ENCODE assay signal across 10 cellular contexts in the genomic region with DNA sequence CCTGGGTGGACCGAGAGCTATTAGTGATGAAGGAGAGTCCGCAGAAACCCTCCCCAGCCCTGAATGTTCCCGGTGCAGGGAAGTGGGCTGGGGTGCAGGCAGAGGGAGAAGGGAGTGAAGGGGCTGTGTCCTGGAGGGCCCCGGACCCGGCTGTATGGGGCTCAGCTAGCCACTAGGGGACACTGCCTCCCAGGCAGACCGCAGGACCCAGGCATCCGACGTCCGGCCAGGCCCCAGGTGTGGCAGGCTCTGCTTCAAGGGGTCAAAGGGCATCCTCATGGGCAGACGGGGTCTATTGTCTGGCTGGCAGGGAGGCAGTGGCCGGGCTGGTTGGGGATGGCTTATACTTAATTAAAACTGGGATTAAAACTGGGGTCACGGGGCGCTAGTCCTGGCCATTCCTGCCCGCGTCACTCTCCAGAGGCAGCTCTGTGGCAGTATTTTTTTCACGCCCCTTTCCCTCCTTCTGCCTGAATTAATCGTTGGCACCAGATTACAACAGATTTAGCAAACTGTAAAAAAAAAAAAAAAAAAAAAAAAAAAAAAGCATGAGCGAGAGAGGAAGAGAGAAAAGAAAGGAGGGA. TPM values are rescaled to one million over a fixed set of nuclear protein-coding genes. Genes with fewer than 3 reads are reported as not detected.
DNase-seq lines count a peak whose midpoint lies in the region; TF ChIP-seq lines count a peak whose summit lies in the region.
"Had no signal": no experiment of that assay in that cellular context is flagged by ENCODE, and none has a peak within 500 bp of the region (broad histone marks: within the 10 kb centered on the region; RNA-seq: fewer than 3 reads in every experiment).

No MANE protein-coding gene starts in this region.

- H3K9me3 ChIP-seq in Loucy (ENCODE audit: insufficient read depth, low read depth, low read length): no peaks in the 10 kb centered on the region
- H3K9me3 ChIP-seq: HAP-1 had no signal

- no peaks in the 10 kb centered on the region for H3K79me2 ChIP-seq in Loucy (ENCODE audit: insufficient read depth, low read length)

- peak overlapping the region; percentile 5 for H3K27ac Mint-ChIP-seq in chondrocyte (ENCODE audit: unreplicated experiment)

- no peak overlapping the region for H3K4me3 ChIP-seq in Loucy (ENCODE audit: low read length, poor library complexity, severe bottlenecking)
- H3K4me3 ChIP-seq: HAP-1 had no signal

- no peaks in the 10 kb centered on the region for H3F3A ChIP-seq in Loucy (ENCODE audit: low read depth)

- H4K20me1 ChIP-seq in Loucy (ENCODE audit: insufficient read depth, low read length, poor library complexity, severe bottlenecking): no peaks in the 10 kb centered on the region

- H2AFZ ChIP-seq in Loucy (ENCODE audit: low read length): no peak overlapping the region

- H3K36me3 ChIP-seq in Loucy (ENCODE audit: insufficient read depth, low read length): no peaks in the 10 kb centered on the region
- H3K36me3 ChIP-seq: HAP-1 had no signal

- DNase-seq in COLO668 (lab: John Stamatoyannopoulos, UW; ENCODE audit: unreplicated experiment) (peak; percentile 32), chondrocyte (ENCODE audit: low spot score) (no peak), mucosa of gallbladder (ENCODE audit: low spot score) (peak; percentile 14), kidney tubule cell (ENCODE audit: low spot score) (no peak), amniotic stem cell (lab: John Stamatoyannopoulos, UW) (no peak), SK-N-DZ (ENCODE audit: low spot score) (no peak)
- DNase-seq in activated CD4-positive, alpha-beta T cell treated with anti-CD3 and anti-CD28 coated beads, Interleukin-2, amount 50 U/mL, for 48 hours: no peak
- DNase-seq: cerebellar nuclear complex had no signal

- no peaks in the 10 kb centered on the region for H3K36me3 Mint-ChIP-seq in chondrocyte (ENCODE audit: low read depth)

- H3K4me1 Mint-ChIP-seq in chondrocyte (ENCODE audit: low read depth): no peaks in the 10 kb centered on the region

- no peak overlapping the region for H3K4me2 ChIP-seq in Loucy (ENCODE audit: low read depth, low read length, poor library complexity, severe bottlenecking)

- no peaks in the 10 kb centered on the region for H3K9me3 Mint-ChIP-seq in chondrocyte (ENCODE audit: low read depth)

- no peaks in the 10 kb centered on the region for H3K9me2 ChIP-seq in Loucy (replicated peaks; ENCODE audit: low read depth, low read length)

- peaks cover 2% of the 10 kb centered on the region for H3K27me3 Mint-ChIP-seq in chondrocyte (ENCODE audit: low read depth)

- no peaks in the 10 kb centered on the region for H3K4me1 ChIP-seq in Loucy (ENCODE audit: insufficient read depth, low read length, poor library complexity, severe bottlenecking)
- H3K4me1 ChIP-seq: HAP-1 had no signal

- no peaks in the 10 kb centered on the region for H3K27me3 ChIP-seq in Loucy (ENCODE audit: insufficient read depth, low read length, poor library complexity, severe bottlenecking)

- TF ChIP-seq CTCF in Loucy (conservative IDR thresholded peaks at IDR 0.05; ENCODE audit: low read length) (peak; percentile 45), chondrocyte (IDR thresholded peaks at IDR 0.05) (peak; percentile 64)

- no peak overlapping the region for H3K9ac ChIP-seq in Loucy (ENCODE audit: low read depth, low read length, poor library complexity, severe bottlenecking)

- H3K4me3 Mint-ChIP-seq in chondrocyte (ENCODE audit: unreplicated experiment): no peak overlapping the region

RNA-seq across cellular contexts. Expression of a gene that starts 5.0 kb away (rescaled TPM):
- 0.12 to 0.31 TPM (median 0.22 TPM) in 3 replicates for total RNA-seq in chondrocyte
- total RNA-seq in mucosa of gallbladder: 3.8 TPM
- 1.1 and 2.5 TPM in 2 replicates for polyA plus RNA-seq in SK-N-DZ (2014; cell fraction: cytosol; rRNA removed)
- polyA plus RNA-seq in SK-N-DZ (2014; cell fraction: nucleus; rRNA removed): 0.72 and 1.4 TPM in 2 replicates

RNA-seq across cellular contexts. Expression of a gene that starts 54.5 kb away (rescaled TPM):
- total RNA-seq in chondrocyte (51.6 to 58.6 TPM (median 52.2 TPM) in 3 replicates), mucosa of gallbladder (72.4 TPM)
- 59.8 and 70.2 TPM in 2 replicates for polyA plus RNA-seq in SK-N-DZ (2014; cell fraction: cytosol; rRNA removed)
- 160 and 166 TPM in 2 replicates for polyA plus RNA-seq in SK-N-DZ (2014; cell fraction: nucleus; rRNA removed)

Comparison
In these comparisons a context has a peak if more than half of its experiments do, and no peak if none do; other contexts are left out.
1. DNase-seq: peak in COLO668 (single experiment) and mucosa of gallbladder (single experiment); none in chondrocyte (single experiment), kidney tubule cell (single experiment), amniotic stem cell (single experiment), activated CD4-positive, alpha-beta T cell treated with anti-CD3 and anti-CD28 coated beads, Interleukin-2, amount 50 U/mL, for 48 hours (0 of 2) and SK-N-DZ (single experiment).